ENCODE assay signal across 1 cellular context in genomic region chr4:102827674-102828496, GRCh38.
A peak's percentile ranks its signal among the peaks of the same experiment; 100 is the strongest.
TF ChIP-seq lines count a peak whose summit lies in the region.

No MANE protein-coding gene starts in this region.

TF ChIP-seq in K562, 482 proteins besides CTCF, POLR2A, EP300 and RAD21 (continued from another document and continues in another):
- TF ChIP-seq, protein P1, sequence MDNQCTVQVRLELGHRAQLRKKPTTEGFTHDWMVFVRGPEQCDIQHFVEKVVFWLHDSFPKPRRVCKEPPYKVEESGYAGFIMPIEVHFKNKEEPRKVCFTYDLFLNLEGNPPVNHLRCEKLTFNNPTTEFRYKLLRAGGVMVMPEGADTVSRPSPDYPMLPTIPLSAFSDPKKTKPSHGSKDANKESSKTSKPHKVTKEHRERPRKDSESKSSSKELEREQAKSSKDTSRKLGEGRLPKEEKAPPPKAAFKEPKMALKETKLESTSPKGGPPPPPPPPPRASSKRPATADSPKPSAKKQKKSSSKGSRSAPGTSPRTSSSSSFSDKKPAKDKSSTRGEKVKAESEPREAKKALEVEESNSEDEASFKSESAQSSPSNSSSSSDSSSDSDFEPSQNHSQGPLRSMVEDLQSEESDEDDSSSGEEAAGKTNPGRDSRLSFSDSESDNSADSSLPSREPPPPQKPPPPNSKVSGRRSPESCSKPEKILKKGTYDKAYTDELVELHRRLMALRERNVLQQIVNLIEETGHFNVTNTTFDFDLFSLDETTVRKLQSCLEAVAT (IDR thresholded peaks at IDR 0.05), result no peak; a peak in 2 of 4 replicates
- TF ChIP-seq ZNF263 (CRISPR knock-in tag; IDR thresholded peaks at IDR 0.05; ENCODE audit: borderline replicate concordance), result no peak
- no peak for TF ChIP-seq ZBTB1 (CRISPR knock-in tag; IDR thresholded peaks at IDR 0.05; ENCODE audit: borderline replicate concordance, low read depth)
- no peak for TF ChIP-seq MED1 (CRISPR knock-in tag; IDR thresholded peaks at IDR 0.05; ENCODE audit: borderline replicate concordance)
- peak; percentile 74 for TF ChIP-seq TAF1 (IDR thresholded peaks at IDR 0.05; ENCODE audit: control insufficient read depth, extremely low read depth, insufficient read depth, low read length, severe bottlenecking)
- peak; percentile 45; the same call in 1 of the 2 replicates for TF ChIP-seq ZBTB7A (IDR thresholded peaks at IDR 0.05; ENCODE audit: borderline replicate concordance, control insufficient read depth, low read depth, low read length)
- TF ChIP-seq GABPB1 (CRISPR knock-in tag; IDR thresholded peaks at IDR 0.05), result peak; percentile 88
- TF ChIP-seq, protein P2, sequence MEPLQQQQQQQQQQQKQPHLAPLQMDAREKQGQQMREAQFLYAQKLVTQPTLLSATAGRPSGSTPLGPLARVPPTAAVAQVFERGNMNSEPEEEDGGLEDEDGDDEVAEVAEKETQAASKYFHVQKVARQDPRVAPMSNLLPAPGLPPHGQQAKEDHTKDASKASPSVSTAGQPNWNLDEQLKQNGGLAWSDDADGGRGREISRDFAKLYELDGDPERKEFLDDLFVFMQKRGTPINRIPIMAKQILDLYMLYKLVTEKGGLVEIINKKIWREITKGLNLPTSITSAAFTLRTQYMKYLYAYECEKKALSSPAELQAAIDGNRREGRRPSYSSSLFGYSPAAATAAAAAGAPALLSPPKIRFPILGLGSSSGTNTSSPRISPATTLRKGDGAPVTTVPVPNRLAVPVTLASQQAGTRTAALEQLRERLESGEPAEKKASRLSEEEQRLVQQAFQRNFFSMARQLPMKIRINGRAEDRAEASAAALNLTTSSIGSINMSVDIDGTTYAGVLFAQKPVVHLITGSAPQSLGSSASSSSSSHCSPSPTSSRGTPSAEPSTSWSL (CRISPR knock-in tag; IDR thresholded peaks at IDR 0.05; ENCODE audit: borderline replicate concordance), result no peak
- no peak for TF ChIP-seq MBD1 (CRISPR knock-in tag; IDR thresholded peaks at IDR 0.05)
- TF ChIP-seq, protein P3, sequence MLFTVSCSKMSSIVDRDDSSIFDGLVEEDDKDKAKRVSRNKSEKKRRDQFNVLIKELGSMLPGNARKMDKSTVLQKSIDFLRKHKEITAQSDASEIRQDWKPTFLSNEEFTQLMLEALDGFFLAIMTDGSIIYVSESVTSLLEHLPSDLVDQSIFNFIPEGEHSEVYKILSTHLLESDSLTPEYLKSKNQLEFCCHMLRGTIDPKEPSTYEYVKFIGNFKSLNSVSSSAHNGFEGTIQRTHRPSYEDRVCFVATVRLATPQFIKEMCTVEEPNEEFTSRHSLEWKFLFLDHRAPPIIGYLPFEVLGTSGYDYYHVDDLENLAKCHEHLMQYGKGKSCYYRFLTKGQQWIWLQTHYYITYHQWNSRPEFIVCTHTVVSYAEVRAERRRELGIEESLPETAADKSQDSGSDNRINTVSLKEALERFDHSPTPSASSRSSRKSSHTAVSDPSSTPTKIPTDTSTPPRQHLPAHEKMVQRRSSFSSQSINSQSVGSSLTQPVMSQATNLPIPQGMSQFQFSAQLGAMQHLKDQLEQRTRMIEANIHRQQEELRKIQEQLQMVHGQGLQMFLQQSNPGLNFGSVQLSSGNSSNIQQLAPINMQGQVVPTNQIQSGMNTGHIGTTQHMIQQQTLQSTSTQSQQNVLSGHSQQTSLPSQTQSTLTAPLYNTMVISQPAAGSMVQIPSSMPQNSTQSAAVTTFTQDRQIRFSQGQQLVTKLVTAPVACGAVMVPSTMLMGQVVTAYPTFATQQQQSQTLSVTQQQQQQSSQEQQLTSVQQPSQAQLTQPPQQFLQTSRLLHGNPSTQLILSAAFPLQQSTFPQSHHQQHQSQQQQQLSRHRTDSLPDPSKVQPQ (CRISPR knock-in tag; IDR thresholded peaks at IDR 0.05; ENCODE audit: borderline replicate concordance), result no peak
- peak; percentile 80 for TF ChIP-seq TAF9B (IDR thresholded peaks at IDR 0.05; ENCODE audit: partially characterized antibody)
- no peak for TF ChIP-seq ZNF586 (CRISPR knock-in tag; conservative IDR thresholded peaks at IDR 0.05)
- TF ChIP-seq BHLHE40 (IDR thresholded peaks at IDR 0.05; ENCODE audit: low read length), result peak; percentile 89
- TF ChIP-seq ZBTB8A (IDR thresholded peaks at IDR 0.05; ENCODE audit: partially characterized antibody), result no peak
- TF ChIP-seq POLR2B (IDR thresholded peaks at IDR 0.05; ENCODE audit: low read depth, partially characterized antibody), result peak; percentile 61
- TF ChIP-seq ZNF408 (CRISPR knock-in tag; IDR thresholded peaks at IDR 0.05; ENCODE audit: low read depth), result no peak
- TF ChIP-seq ELF1 (tag; IDR thresholded peaks at IDR 0.05), result peak; percentile 95
- no peak for TF ChIP-seq SNAPC5 (CRISPR knock-in tag; IDR thresholded peaks at IDR 0.05)
- TF ChIP-seq CREB1 (IDR thresholded peaks at IDR 0.05), result peak; percentile 59
- no peak for TF ChIP-seq CREB1 (CRISPR knock-in tag; IDR thresholded peaks at IDR 0.05)
- TF ChIP-seq, protein P4, sequence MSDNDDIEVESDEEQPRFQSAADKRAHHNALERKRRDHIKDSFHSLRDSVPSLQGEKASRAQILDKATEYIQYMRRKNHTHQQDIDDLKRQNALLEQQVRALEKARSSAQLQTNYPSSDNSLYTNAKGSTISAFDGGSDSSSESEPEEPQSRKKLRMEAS (CRISPR knock-in tag; IDR thresholded peaks at IDR 0.05), result peak; percentile 67
- peak; percentile 38; the same call in 1 of the 2 replicates for TF ChIP-seq EGR1 (conservative IDR thresholded peaks at IDR 0.05)
- TF ChIP-seq RHOXF2B (CRISPR knock-in tag; conservative IDR thresholded peaks at IDR 0.05), result no peak
- TF ChIP-seq CBFB (CRISPR knock-in tag; IDR thresholded peaks at IDR 0.05), result 0 out of 2 replicates have a peak, but pooled peaks have one; percentile 45
- TF ChIP-seq CHCHD3 (CRISPR knock-in tag; IDR thresholded peaks at IDR 0.05), result no peak
- no peak for TF ChIP-seq ZNF23 (CRISPR knock-in tag; IDR thresholded peaks at IDR 0.05)
- no peak for TF ChIP-seq DNMT1 (IDR thresholded peaks at IDR 0.05)
- peak; percentile 75 for TF ChIP-seq MTA1 (IDR thresholded peaks at IDR 0.05; ENCODE audit: borderline replicate concordance)
- TF ChIP-seq ZEB2 (IDR thresholded peaks at IDR 0.05), result peak; percentile 86
- TF ChIP-seq ZBTB17 (CRISPR knock-in tag; IDR thresholded peaks at IDR 0.05), result no peak
- TF ChIP-seq GATAD2A (IDR thresholded peaks at IDR 0.05), result peak; percentile 83
- TF ChIP-seq NBN (IDR thresholded peaks at IDR 0.05; ENCODE audit: low read depth), result peak; percentile 70
- TF ChIP-seq CBX8 (IDR thresholded peaks at IDR 0.05; ENCODE audit: borderline replicate concordance, extremely low read depth, low read depth, low read length, poor library complexity, severe bottlenecking), result no peak
- no peak for TF ChIP-seq KLF6 (CRISPR knock-in tag; IDR thresholded peaks at IDR 0.05; ENCODE audit: borderline replicate concordance)
- TF ChIP-seq SRSF7 (optimal IDR thresholded peaks at IDR 0.05; ENCODE audit: low read depth, low read length), result no peak
- TF ChIP-seq, protein P5, sequence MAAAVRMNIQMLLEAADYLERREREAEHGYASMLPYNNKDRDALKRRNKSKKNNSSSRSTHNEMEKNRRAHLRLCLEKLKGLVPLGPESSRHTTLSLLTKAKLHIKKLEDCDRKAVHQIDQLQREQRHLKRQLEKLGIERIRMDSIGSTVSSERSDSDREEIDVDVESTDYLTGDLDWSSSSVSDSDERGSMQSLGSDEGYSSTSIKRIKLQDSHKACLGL (CRISPR knock-in tag; IDR thresholded peaks at IDR 0.05; ENCODE audit: borderline replicate concordance, poor library complexity, severe bottlenecking), result peak; percentile 61
- no peak for TF ChIP-seq BMI1 (IDR thresholded peaks at IDR 0.05; ENCODE audit: low read length)
- TF ChIP-seq HDAC2 (IDR thresholded peaks at IDR 0.05), result peak; percentile 87; the same call in 1 of the 2 replicates
- no peak for TF ChIP-seq ZNF785 (CRISPR knock-in tag; IDR thresholded peaks at IDR 0.05)
- no peak for TF ChIP-seq NFXL1 (CRISPR knock-in tag; IDR thresholded peaks at IDR 0.05)
- TF ChIP-seq CBX1 (IDR thresholded peaks at IDR 0.05; ENCODE audit: low read depth), result no peak
- TF ChIP-seq SMARCB1 (IDR thresholded peaks at IDR 0.05; ENCODE audit: insufficient read length, low read depth), result no peak
- TF ChIP-seq GATA2 (CRISPR knock-in tag; IDR thresholded peaks at IDR 0.05), result 0 out of 2 replicates have a peak, but pooled peaks have one; percentile 32
- peak; percentile 68; the same call in 1 of the 2 replicates for TF ChIP-seq MAFF (IDR thresholded peaks at IDR 0.05; ENCODE audit: low read length)
- no peak for TF ChIP-seq ZNF24 (IDR thresholded peaks at IDR 0.05)
- TF ChIP-seq ETS1 (conservative IDR thresholded peaks at IDR 0.05; ENCODE audit: control insufficient read depth, low read depth, low read length), result peak; percentile 68
- peak; percentile 79 for TF ChIP-seq NR2C1 (IDR thresholded peaks at IDR 0.05)
- TF ChIP-seq NR2C1 (tag; IDR thresholded peaks at IDR 0.05), result peak; percentile 27
- no peak for TF ChIP-seq MCM5 (IDR thresholded peaks at IDR 0.05; ENCODE audit: low read depth)
- no peak for TF ChIP-seq YBX1 (IDR thresholded peaks at IDR 0.05)
- TF ChIP-seq ZNF639 (CRISPR knock-in tag; conservative IDR thresholded peaks at IDR 0.05 in 1 of 2, IDR thresholded peaks at IDR 0.05 in 1 of 2), result no peak; a peak in 2 of 4 replicates
- TF ChIP-seq HLTF (IDR thresholded peaks at IDR 0.05), result no peak
- no peak for TF ChIP-seq NONO (IDR thresholded peaks at IDR 0.05; ENCODE audit: low read depth in 2 of 2, low read length in 1 of 2)
- no peak for TF ChIP-seq ZNF644 (tag; IDR thresholded peaks at IDR 0.05; ENCODE audit: low read depth)
- TF ChIP-seq MXI1 (IDR thresholded peaks at IDR 0.05; ENCODE audit: low read depth, low read length), result 0 out of 2 replicates have a peak, but pooled peaks have one; percentile 27
- TF ChIP-seq TSC22D4 (tag; IDR thresholded peaks at IDR 0.05), result no peak
- TF ChIP-seq ZNF3 (CRISPR knock-in tag; IDR thresholded peaks at IDR 0.05), result no peak
- no peak for TF ChIP-seq GTF2A2 (tag; IDR thresholded peaks at IDR 0.05)
- peak in 1 of 2 experiments; percentile 63; a peak in 2 of 4 replicates for TF ChIP-seq MAZ (CRISPR knock-in tag; conservative IDR thresholded peaks at IDR 0.05 in 1 of 2, IDR thresholded peaks at IDR 0.05 in 1 of 2)
- no peak for TF ChIP-seq ZNF184 (CRISPR knock-in tag; IDR thresholded peaks at IDR 0.05)
- peak; percentile 55 for TF ChIP-seq TCF3 (CRISPR knock-in tag; IDR thresholded peaks at IDR 0.05)
- TF ChIP-seq HOXB6 (CRISPR knock-in tag; IDR thresholded peaks at IDR 0.05; ENCODE audit: borderline replicate concordance), result no peak
- TF ChIP-seq, protein P6, sequence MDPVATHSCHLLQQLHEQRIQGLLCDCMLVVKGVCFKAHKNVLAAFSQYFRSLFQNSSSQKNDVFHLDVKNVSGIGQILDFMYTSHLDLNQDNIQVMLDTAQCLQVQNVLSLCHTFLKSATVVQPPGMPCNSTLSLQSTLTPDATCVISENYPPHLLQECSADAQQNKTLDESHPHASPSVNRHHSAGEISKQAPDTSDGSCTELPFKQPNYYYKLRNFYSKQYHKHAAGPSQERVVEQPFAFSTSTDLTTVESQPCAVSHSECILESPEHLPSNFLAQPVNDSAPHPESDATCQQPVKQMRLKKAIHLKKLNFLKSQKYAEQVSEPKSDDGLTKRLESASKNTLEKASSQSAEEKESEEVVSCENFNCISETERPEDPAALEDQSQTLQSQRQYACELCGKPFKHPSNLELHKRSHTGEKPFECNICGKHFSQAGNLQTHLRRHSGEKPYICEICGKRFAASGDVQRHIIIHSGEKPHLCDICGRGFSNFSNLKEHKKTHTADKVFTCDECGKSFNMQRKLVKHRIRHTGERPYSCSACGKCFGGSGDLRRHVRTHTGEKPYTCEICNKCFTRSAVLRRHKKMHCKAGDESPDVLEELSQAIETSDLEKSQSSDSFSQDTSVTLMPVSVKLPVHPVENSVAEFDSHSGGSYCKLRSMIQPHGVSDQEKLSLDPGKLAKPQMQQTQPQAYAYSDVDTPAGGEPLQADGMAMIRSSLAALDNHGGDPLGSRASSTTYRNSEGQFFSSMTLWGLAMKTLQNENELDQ (CRISPR knock-in tag; IDR thresholded peaks at IDR 0.05; ENCODE audit: borderline replicate concordance), result no peak
- no peak for TF ChIP-seq RBM34 (IDR thresholded peaks at IDR 0.05; ENCODE audit: borderline replicate concordance, insufficient read depth, low read length)
